Comparison of ENCODE assay signal across 1 cellular context in genomic region chr12:96143392-96143791, GRCh38.
TF ChIP-seq lines count a peak whose summit lies in the region.

No MANE protein-coding gene starts in this region.

TF ChIP-seq in endothelial cell of umbilical vein, 7 proteins besides CTCF, POLR2A, EP300 and RAD21 (continued from another document):
- TF ChIP-seq POLR2AphosphoS5 (IDR thresholded peaks at IDR 0.05; ENCODE audit: insufficient read depth, low read depth, low read length), result peak; percentile 42
TF ChIP-seq in endothelial cell of umbilical vein: peak in this region for 1.
